In the genomic region with DNA sequence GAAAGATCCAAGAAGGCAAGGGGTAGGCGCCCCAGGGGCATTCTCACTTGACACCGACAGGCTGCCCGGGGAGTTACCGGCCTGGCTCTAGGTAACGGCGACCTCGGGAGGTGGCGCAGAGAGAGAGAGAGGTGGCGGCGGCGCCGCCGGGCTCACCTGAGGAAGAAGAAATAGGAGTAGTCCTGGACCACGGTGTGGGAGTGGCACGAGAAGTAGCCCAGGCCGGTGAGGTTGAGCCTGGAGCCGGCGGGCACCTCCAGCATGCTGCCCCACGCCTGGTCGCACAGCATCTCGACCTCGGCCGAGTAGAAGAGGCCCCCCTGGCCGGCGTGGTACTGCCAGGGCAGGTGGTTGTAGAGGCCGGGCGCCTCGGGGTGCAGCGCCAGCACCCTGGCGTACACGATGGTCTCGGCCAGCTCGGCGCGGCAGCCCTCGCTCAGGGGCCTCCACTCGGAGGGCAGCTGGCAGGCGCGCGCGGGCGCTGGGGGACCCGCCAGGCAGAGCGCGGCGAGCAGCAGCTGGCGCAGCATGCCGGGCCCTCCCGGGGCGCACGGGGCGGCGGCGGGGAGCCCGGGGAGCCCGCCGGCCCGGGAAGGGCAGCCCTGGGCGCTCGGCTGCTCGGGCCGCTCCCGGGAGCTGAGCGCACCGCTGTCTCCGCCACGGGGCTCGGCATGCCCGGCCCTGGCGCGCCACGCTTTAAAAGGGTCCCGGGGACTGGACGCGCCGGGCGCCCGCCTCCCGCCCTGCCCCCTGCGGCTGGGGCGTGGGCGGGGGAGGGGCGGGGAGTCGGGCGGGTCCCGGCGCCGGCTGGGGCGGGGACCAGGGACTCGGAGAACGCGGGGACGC, we compare ENCODE assay signal across 8 cellular contexts. TPM values are rescaled to one million over a fixed set of nuclear protein-coding genes. Genes with fewer than 3 reads are reported as not detected.
DNase-seq lines count a peak whose midpoint lies in the region; ATAC-seq and TF ChIP-seq lines count a peak whose summit lies in the region.

A gene (minus strand): TSS at position 673 of the 846 bp plus-strand sequence. CDS start 143 bp downstream, at position 530.

- H3K27ac ChIP-seq in urinary bladder (ENCODE audit: low read depth) (no peak within 1 kb of the TSS), OCI-LY7 (ENCODE audit: low read depth, low read length, poor library complexity, severe bottlenecking) (no peak within 1 kb of the TSS)

- H2AFZ ChIP-seq in OCI-LY7 (ENCODE audit: low read length), result no peak within 1 kb of the TSS

- no peaks in the 10 kb centered on the region for H3K9me2 ChIP-seq in OCI-LY7 (ENCODE audit: insufficient read depth, low read length)

- POLR2A ChIA-PET in OCI-LY7 (lab: Charles Lee), result no interaction called here

- H3K4me1 ChIP-seq in ES-I3 (ENCODE audit: insufficient read depth, low read length) (no peaks in the 10 kb centered on the region), urinary bladder (ENCODE audit: insufficient read depth) (no peaks in the 10 kb centered on the region), OCI-LY7 (ENCODE audit: insufficient read depth, low read length, poor library complexity, severe bottlenecking) (no peaks in the 10 kb centered on the region)

- no peaks in the 10 kb centered on the region for H3K79me2 ChIP-seq in OCI-LY7 (ENCODE audit: insufficient read depth, low read depth, low read length)

- no TSS peak for BruUV-seq in OCI-LY7 (replicated peaks; lab: Mats Ljungman, UMichigan)

- peak within 1 kb of the TSS; percentile 59; the same call in 1 of the 2 replicates for H3K9ac ChIP-seq in ES-I3 (ENCODE audit: low read depth, low read length)

- H3K4me3 ChIP-seq in urinary bladder (ENCODE audit: low read depth, low read length), result peak within 1 kb of the TSS; percentile 58
- no peak within 1 kb of the TSS for H3K4me3 ChIP-seq in OCI-LY7 (ENCODE audit: low read depth, low read length, poor library complexity, severe bottlenecking)

- no peak within 1 kb of the TSS for H3K4me2 ChIP-seq in OCI-LY7 (ENCODE audit: low read length)

- CTCF ChIA-PET in OCI-LY7 (lab: Charles Lee; ENCODE audit: unreplicated experiment), result no interaction called here

- ATAC-seq in GM18867 (IDR thresholded peaks at IDR 0.05; ENCODE audit: unreplicated experiment), result no peak

- no peak for TF ChIP-seq CTCF in OCI-LY7 (conservative IDR thresholded peaks at IDR 0.05; ENCODE audit: low read length)

- H3K36me3 ChIP-seq in ES-I3 (ENCODE audit: insufficient read depth, low read length) (no peaks in the 10 kb centered on the region), urinary bladder (ENCODE audit: insufficient read depth) (no peaks in the 10 kb centered on the region), OCI-LY7 (ENCODE audit: insufficient read depth, low read length) (no peaks in the 10 kb centered on the region)

- 6% methylated on average over 85 of the region's 93 CpGs for WGBS in urinary bladder

- H4K20me1 ChIP-seq in OCI-LY7 (ENCODE audit: insufficient read depth, low read length), result no peaks in the 10 kb centered on the region

- DNase-seq in NCI-H345 treated with DMSO at 0.1 percent for 48 hours (lab: John Stamatoyannopoulos, UW; ENCODE audit: unreplicated experiment), result peak; percentile 17
- peak; percentile 61 for DNase-seq in ecto neural progenitor cell (ENCODE audit: low spot score)
- DNase-seq in myocyte (ENCODE audit: low read depth), result peak; percentile 51
- no peak for DNase-seq in OCI-LY7 (ENCODE audit: low spot score)
- no peak for DNase-seq in dermis blood vessel endothelial cell

- intact Hi-C loops in OCI-LY7 (cut with micrococcal nuclease; ENCODE audit: unreplicated experiment), result no loop called here

- H3K9me3 ChIP-seq in ES-I3 (ENCODE audit: control insufficient read depth, insufficient read depth, low read length), result no peaks in the 10 kb centered on the region
- H3K9me3 ChIP-seq in OCI-LY7 (ENCODE audit: low read length), result no peaks in the 10 kb centered on the region

RNA-seq across cellular contexts. Expression of the gene that starts here (rescaled TPM):
- total RNA-seq in myocyte (51.0 and 82.5 TPM in 2 replicates), urinary bladder (22.5 TPM), OCI-LY7 (2022) (not detected in 2 replicates), dermis blood vessel endothelial cell (0.28 and 1.4 TPM in 2 replicates)
- polyA plus RNA-seq in myocyte (2012), result 18.1 TPM
- 30.6 TPM for polyA plus RNA-seq in urinary bladder
- total RNA-seq in OCI-LY7 (2014; rRNA removed; shearing (Covaris generic)), result not detected in 2 replicates

Comparison
In these comparisons a context has a peak if more than half of its experiments do, and no peak if none do; other contexts are left out.
1. DNase-seq: peak in NCI-H345 treated with DMSO at 0.1 percent for 48 hours (single experiment), ecto neural progenitor cell (single experiment) and myocyte (single experiment); none in OCI-LY7 (single experiment) and dermis blood vessel endothelial cell (single experiment).